1 cellular context compared by ENCODE assay signal in genomic region chr11:128447233-128447632, GRCh38.
TF ChIP-seq lines count a peak whose summit lies in the region.

No MANE protein-coding gene starts in this region.

TF ChIP-seq in IMR-90, 13 proteins besides CTCF, POLR2A, EP300 and RAD21 (continued from another document):
- no peak for TF ChIP-seq USF2 (IDR thresholded peaks at IDR 0.05; ENCODE audit: low read depth, low read length)
- TF ChIP-seq MAZ (IDR thresholded peaks at IDR 0.05; ENCODE audit: borderline replicate concordance, low read depth, low read length) = no peak
